In the genomic region with DNA sequence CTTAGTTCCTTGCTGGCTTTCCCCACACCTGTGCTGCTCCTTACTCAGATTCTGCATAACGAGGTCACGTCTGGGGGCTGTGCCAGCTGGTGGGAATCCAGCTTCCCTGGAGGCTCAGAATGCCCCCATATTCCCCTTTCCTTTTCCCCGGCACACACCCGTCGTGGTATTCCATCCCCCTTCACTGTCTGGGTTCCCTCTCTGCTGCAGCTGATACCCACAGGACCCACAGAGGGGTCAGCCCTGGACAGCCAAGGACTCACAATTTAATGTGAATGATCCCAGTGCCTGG, we compare ENCODE assay signal across 28 cellular contexts. TPM values are rescaled to one million over a fixed set of nuclear protein-coding genes. Genes with fewer than 3 reads are reported as not detected.
DNase-seq lines count a peak whose midpoint lies in the region; ATAC-seq and TF ChIP-seq lines count a peak whose summit lies in the region.
"Had no signal": no experiment of that assay in that cellular context is flagged by ENCODE, and none has a peak within 500 bp of the region (broad histone marks: within the 10 kb centered on the region; RNA-seq: fewer than 3 reads in every experiment).

No MANE protein-coding gene starts in this region.

- peak; percentile 25 for DNase-seq in DMS79 treated with DMSO at 0.1 percent for 48 hours (lab: John Stamatoyannopoulos, UW)
- DNase-seq in DMS79 (lab: John Stamatoyannopoulos, UW), result no peak
- DNase-seq in NCI-H69 (lab: John Stamatoyannopoulos, UW), result peak; percentile 7
- no peak for DNase-seq in endothelial cell (ENCODE audit: low spot score)
- peak; percentile 46 for DNase-seq in stomach
- no peak for DNase-seq in lower leg skin (ENCODE audit: low spot score in 2 of 2)
- DNase-seq in RWPE1 (ENCODE audit: low spot score), result no peak
- DNase-seq: 8988T; activated CD4-positive, alpha-beta T cell treated with anti-CD3 and anti-CD28 coated beads for 48 hours; activated naive CD4-positive, alpha-beta T cell treated with anti-CD3 and anti-CD28 coated beads, Interleukin-2, amount 10 ng/mL, durations not matched to agents 7 days and 5 days; amniotic stem cell; CD4-positive, alpha-beta T cell; effector memory CD4-positive, alpha-beta T cell; left lung; MM.1S; NCI-H2081; NCI-H226; right lobe of liver; stimulated activated CD4-positive, alpha-beta T cell treated with anti-CD3 and anti-CD28 coated beads, Interleukin-2, amount 100 ng/mL, for 48 hours had no signal

- H3K27ac ChIP-seq in stomach (peak overlapping the region in 1 of 5 donors; percentile 26), RWPE1 (no peak overlapping the region)
- H3K27ac ChIP-seq: KMS-11, left lung, right lobe of liver had no signal

- no peak overlapping the region for H3K4me3 ChIP-seq in stomach
- no peak overlapping the region for H3K4me3 ChIP-seq in lower leg skin (ENCODE audit: low read depth, poor library complexity, severe bottlenecking)
- H3K4me3 ChIP-seq: coronary artery, HAP-1, left lung, right lobe of liver had no signal

- intact Hi-C loops in stomach (cut with DNase I; ENCODE audit: low total_unique reads) (no loop called here), lower leg skin (cut with DNase I; ENCODE audit: low total_unique reads) (no loop called here)

- H3K4me3 Mint-ChIP-seq in endothelial cell (ENCODE audit: unreplicated experiment), result peak overlapping the region; percentile 29
- H3K4me3 Mint-ChIP-seq: activated naive CD4-positive, alpha-beta T cell treated with anti-CD3 and anti-CD28 coated beads, Interleukin-2, amount 10 ng/mL, durations not matched to agents 7 days and 5 days; activated T-helper 17 cell treated with anti-CD3 and anti-CD28 coated beads, Interleukin-2, amount 50 U/mL, for 72 hours; CD4-positive, alpha-beta T cell; neural crest cell had no signal

- H3K27me3 ChIP-seq in stomach, result peaks cover 0 to 68% (median 27%) of the 10 kb centered on the region in 3 donors
- H3K27me3 ChIP-seq: right lobe of liver had no signal

- no peak for ATAC-seq in HG02885 (IDR thresholded peaks at IDR 0.05; ENCODE audit: poor library complexity, unreplicated experiment)
- ATAC-seq: activated T-helper 17 cell treated with anti-CD3 and anti-CD28 coated beads, Interleukin-2, amount 50 U/mL, for 72 hours; left lung; right lobe of liver had no signal

- POLR2A ChIA-PET in RWPE1 (lab: Yijun Ruan, JAX; ENCODE audit: low non-redundant PET), result no interaction called here

- CTCF ChIA-PET in RWPE1 (lab: Yijun Ruan, JAX), result interaction anchor here (0.9 kb wide), 1 partner anchor 63 kb away, joined by 3 read pairs; no protein-coding TSS in a partner anchor

- H3K36me3 Mint-ChIP-seq in endothelial cell (ENCODE audit: low read depth, unreplicated experiment), result peaks cover 26% of the 10 kb centered on the region
- H3K36me3 Mint-ChIP-seq: activated naive CD4-positive, alpha-beta T cell treated with anti-CD3 and anti-CD28 coated beads, Interleukin-2, amount 10 ng/mL, durations not matched to agents 7 days and 5 days had no signal

- TF ChIP-seq EP300 in stomach (IDR thresholded peaks at IDR 0.05), result no peak

- TF ChIP-seq CTCF in endothelial cell (IDR thresholded peaks at IDR 0.05; ENCODE audit: unreplicated experiment) (no peak), stomach (IDR thresholded peaks at IDR 0.05) (no peak), lower leg skin (IDR thresholded peaks at IDR 0.05) (no peak), RWPE1 (conservative IDR thresholded peaks at IDR 0.05; ENCODE audit: low read depth) (no peak)

- WGBS in stomach, 5 donors, result 3 to 10% (median 4%) methylated on average over 5 of the region's 5 CpGs
- 1 to 3% methylated on average over 5 of the region's 5 CpGs for WGBS in lower leg skin, 2 donors

- peaks cover 6% of the 10 kb centered on the region for H3K27me3 Mint-ChIP-seq in endothelial cell (ENCODE audit: unreplicated experiment)

- H3K27ac Mint-ChIP-seq in endothelial cell (ENCODE audit: unreplicated experiment), result no peak overlapping the region
- H3K27ac Mint-ChIP-seq: activated naive CD4-positive, alpha-beta T cell treated with anti-CD3 and anti-CD28 coated beads, Interleukin-2, amount 10 ng/mL, durations not matched to agents 7 days and 5 days; activated T-helper 17 cell treated with anti-CD3 and anti-CD28 coated beads, Interleukin-2, amount 50 U/mL, for 72 hours; CD4-positive, alpha-beta T cell had no signal

- no peaks in the 10 kb centered on the region for H3K9me3 ChIP-seq in stomach
- H3K9me3 ChIP-seq: HAP-1, left lung, right lobe of liver had no signal

- peaks cover 9 to 34% (median 26%) of the 10 kb centered on the region in 4 donors for H3K4me1 ChIP-seq in stomach
- H3K4me1 ChIP-seq: HAP-1, left lung had no signal

- H3K36me3 ChIP-seq in stomach, result no peaks in the 10 kb centered on the region
- H3K36me3 ChIP-seq: HAP-1, left lung, right lobe of liver had no signal

- peaks cover 36% of the 10 kb centered on the region for H3K9me3 Mint-ChIP-seq in endothelial cell (ENCODE audit: unreplicated experiment)
- H3K9me3 Mint-ChIP-seq: activated naive CD4-positive, alpha-beta T cell treated with anti-CD3 and anti-CD28 coated beads, Interleukin-2, amount 10 ng/mL, durations not matched to agents 7 days and 5 days; activated T-helper 17 cell treated with anti-CD3 and anti-CD28 coated beads, Interleukin-2, amount 50 U/mL, for 72 hours; CD4-positive, alpha-beta T cell; neural crest cell had no signal

- TF ChIP-seq POLR2A in stomach (IDR thresholded peaks at IDR 0.05) (no peak), lower leg skin (IDR thresholded peaks at IDR 0.05) (no peak)

- no peaks in the 10 kb centered on the region for H3K4me1 Mint-ChIP-seq in endothelial cell (ENCODE audit: unreplicated experiment)
- H3K4me1 Mint-ChIP-seq: activated naive CD4-positive, alpha-beta T cell treated with anti-CD3 and anti-CD28 coated beads, Interleukin-2, amount 10 ng/mL, durations not matched to agents 7 days and 5 days; activated T-helper 17 cell treated with anti-CD3 and anti-CD28 coated beads, Interleukin-2, amount 50 U/mL, for 72 hours had no signal

RNA-seq across cellular contexts. Expression of gene MYH14, which starts 4.2 kb away (rescaled TPM):
- total RNA-seq in endothelial cell (ENCODE audit: unreplicated experiment), result not detected
- total RNA-seq in stomach, result 100 to 1,000 TPM in 1 of 5 donors, 10 to 100 TPM in 4; 21.6 to 392 (median 62.5) TPM
- 10 to 100 TPM; 23.7 to 54.2 (median 27.9) TPM for polyA plus RNA-seq in stomach
- total RNA-seq in lower leg skin, result 100 to 1,000 TPM; 110 to 329 (median 202) TPM
- total RNA-seq: activated T-helper 17 cell treated with anti-CD3 and anti-CD28 coated beads, Interleukin-2, amount 50 U/mL, for 72 hours; CD4-positive, alpha-beta T cell had no signal

RNA-seq across cellular contexts. Expression of gene IZUMO2, which starts 36.1 kb away (rescaled TPM):
- total RNA-seq in endothelial cell (ENCODE audit: unreplicated experiment), result not detected
- not detected for total RNA-seq in stomach
- not detected for polyA plus RNA-seq in stomach
- total RNA-seq in lower leg skin, result not detected
- total RNA-seq: activated T-helper 17 cell treated with anti-CD3 and anti-CD28 coated beads, Interleukin-2, amount 50 U/mL, for 72 hours; CD4-positive, alpha-beta T cell; left lung; mesenteric fat pad; neural crest cell; right lobe of liver; SK-MEL-5; ureter had no signal

Comparison
In these comparisons a context has a peak if more than half of its experiments do, and no peak if none do; other contexts are left out.
1. DNase-seq: peak in DMS79 treated with DMSO at 0.1 percent for 48 hours (single experiment), NCI-H69 (single experiment) and stomach (single experiment); none in DMS79 (single experiment), endothelial cell (single experiment), lower leg skin (0 of 2) and RWPE1 (single experiment).
2. RNA of gene MYH14, which starts 4.2 kb away (total RNA-seq): 110 to 329 TPM in lower leg skin and 21.6 to 392 TPM in stomach; not detected in endothelial cell (single experiment); every median in the first group is over 10 times any median in the second.